1 cellular context compared by ENCODE assay signal in genomic region chr4:3243066-3243775, GRCh38.
TF ChIP-seq lines count a peak whose summit lies in the region.

No MANE protein-coding gene starts in this region.

TF ChIP-seq in GM12878, 131 proteins besides CTCF, POLR2A, EP300 and RAD21 (continued from another document):
- TF ChIP-seq ELK1 (IDR thresholded peaks at IDR 0.05; ENCODE audit: low read depth, low read length) = no peak
- TF ChIP-seq E4F1 (IDR thresholded peaks at IDR 0.05; ENCODE audit: borderline replicate concordance, partially characterized antibody) = no peak
